Comparison of ENCODE assay signal across 11 cellular contexts in genomic region chr9:96646081-96646991, GRCh38. TPM values are rescaled to one million over a fixed set of nuclear protein-coding genes. Genes with fewer than 3 reads are reported as not detected.
A peak's percentile ranks its signal among the peaks of the same experiment; 100 is the strongest.
DNase-seq lines count a peak whose midpoint lies in the region; ATAC-seq, FAIRE-seq and TF ChIP-seq lines count a peak whose summit lies in the region.
"Had no signal": no experiment of that assay in that cellular context is flagged by ENCODE, and none has a peak within 500 bp of the region (broad histone marks: within the 10 kb centered on the region; RNA-seq: fewer than 3 reads in every experiment).

No MANE protein-coding gene starts in this region.

- peaks cover 0 to 21% (median 3%) of the 10 kb centered on the region in 4 donors for H3K36me3 ChIP-seq in right lobe of liver
- H3K36me3 ChIP-seq in HepG2 (replicated peaks in 1 of 2; ENCODE audit: control insufficient read depth in 1 of 2, insufficient read depth in 2 of 2, low read length in 2 of 2), result peaks cover 3 to 35% of the 10 kb centered on the region in 2 experiments; a peak in 4 of 5 replicates
- peaks cover 20 to 23% of the 10 kb centered on the region in 2 donors for H3K36me3 ChIP-seq in lung (ENCODE audit: control insufficient read depth in 2 of 2, insufficient read depth in 2 of 2, low read length in 2 of 2)

- H4K20me1 ChIP-seq in HepG2 (ENCODE audit: insufficient read depth, low read length), result no peaks in the 10 kb centered on the region

- DNase-seq in right lobe of liver (no peak), HepG2 (ENCODE audit: low spot score) (no peak), amniotic epithelial cell (ENCODE audit: low read depth) (peak; percentile 72), lung (ENCODE audit: low spot score) (no peak), NCI-H146 treated with DMSO at 0.1 percent for 48 hours (lab: John Stamatoyannopoulos, UW; ENCODE audit: unreplicated experiment) (no peak), nucleus accumbens (lab: John Stamatoyannopoulos, UW) (no peak), germinal center (ENCODE audit: low spot score) (no peak)
- DNase-seq: CD4-positive, CD25-positive, alpha-beta regulatory T cell; left colon; NCI-H526 had no signal

- H3K9me3 ChIP-seq in right lobe of liver (no peaks in the 10 kb centered on the region), HepG2 (ENCODE audit: low read length) (no peaks in the 10 kb centered on the region), lung (ENCODE audit: control insufficient read depth in 2 of 2, insufficient read depth in 1 of 2, low read length in 1 of 2) (no peaks in the 10 kb centered on the region)

- intact Hi-C loops in right lobe of liver (cut with DNase I), result no loop called here
- intact Hi-C loops in HepG2 (cut with micrococcal nuclease; ENCODE audit: unreplicated experiment), result no loop called here

- no peaks in the 10 kb centered on the region for H3K79me2 ChIP-seq in HepG2 (ENCODE audit: insufficient read depth, low read length)

- WGBS in right lobe of liver (ENCODE audit: insufficient coverage, low coverage, low lambda C conversion rate, missing lambda C conversion rate), result 64% methylated on average over 12 of the region's 13 CpGs
- WGBS in HepG2 (ENCODE audit: low lambda C conversion rate), result 96% methylated on average over 13 of the region's 13 CpGs
- 34 to 59% methylated on average over 13 of the region's 13 CpGs for WGBS in lung, 2 donors

- no peak for FAIRE-seq in HepG2 (lab: Jason Lieb, UNC)

- H3K4me1 ChIP-seq in right lobe of liver, result no peaks in the 10 kb centered on the region
- peaks cover 17% of the 10 kb centered on the region for H3K4me1 ChIP-seq in HepG2 (ENCODE audit: insufficient read depth, low read length)
- H3K4me1 ChIP-seq in lung (ENCODE audit: control insufficient read depth in 2 of 2, insufficient read depth in 2 of 2, low read length in 2 of 2), result peaks cover 0 to 3% of the 10 kb centered on the region in 2 donors

- BruUV-seq in HepG2 (replicated peaks; lab: Mats Ljungman, UMichigan), result no TSS peak

- no peak overlapping the region for H2AFZ ChIP-seq in HepG2 (ENCODE audit: low read length)

- no peak overlapping the region for H3K4me2 ChIP-seq in HepG2 (ENCODE audit: low read depth, low read length)

- H3K4me3 ChIP-seq in right lobe of liver (no peak overlapping the region), HepG2 (replicated peaks in 1 of 3; ENCODE audit: insufficient read depth in 1 of 3, low read depth in 2 of 3, low read length in 3 of 3) (no peak overlapping the region), lung (no peak overlapping the region)

- in situ Hi-C loops in HepG2 (cut with HindIII; ENCODE audit: extremely low pct_ligation_motif_present, low pct_unique_long_range_greater_than_20kb), result no loop called here

- CTCF ChIA-PET in HepG2 (lab: Yijun Ruan, JAX; ENCODE audit: low intra/inter-chr PET ratio, low total read pairs), result no interaction called here

- H3K27ac ChIP-seq in right lobe of liver, result no peak overlapping the region
- no peak overlapping the region for H3K27ac ChIP-seq in HepG2 (ENCODE audit: extremely low read length, insufficient read depth, low read length)
- peak overlapping the region in 1 of 2 donors; percentile 4 for H3K27ac ChIP-seq in lung (ENCODE audit: low read depth in 1 of 2, low read length in 1 of 2)

- POLR2A ChIA-PET in HepG2 (lab: Yijun Ruan, JAX), result no interaction called here

- no peak for TF ChIP-seq RAD21 in HepG2 (CRISPR knock-in tag; IDR thresholded peaks at IDR 0.05)

- TF ChIP-seq POLR2A in right lobe of liver (IDR thresholded peaks at IDR 0.05) (no peak), HepG2 (IDR thresholded peaks at IDR 0.05; ENCODE audit: insufficient read depth in 1 of 2, low read depth in 2 of 2, low read length in 2 of 2) (no peak)

- no peak overlapping the region for H3K9ac ChIP-seq in HepG2 (ENCODE audit: insufficient read depth, low read depth, low read length)

- no peak for TF ChIP-seq CTCF in right lobe of liver (IDR thresholded peaks at IDR 0.05)
- TF ChIP-seq CTCF in HepG2 (CRISPR knock-in tag; IDR thresholded peaks at IDR 0.05), result no peak
- no peak for TF ChIP-seq CTCF in lung (IDR thresholded peaks at IDR 0.05; ENCODE audit: control extremely low read depth, extremely low read depth)

- H3K27me3 ChIP-seq in right lobe of liver (no peaks in the 10 kb centered on the region), HepG2 (ENCODE audit: control insufficient read depth in 1 of 2, insufficient read depth in 2 of 2, low read length in 2 of 2) (no peaks in the 10 kb centered on the region), lung (ENCODE audit: control insufficient read depth, insufficient read depth) (no peaks in the 10 kb centered on the region)

- TF ChIP-seq EP300 in HepG2 (IDR thresholded peaks at IDR 0.05; ENCODE audit: low read depth in 2 of 2, low read length in 2 of 2), result no peak
- TF ChIP-seq EP300 in HepG2 (CRISPR knock-in tag; IDR thresholded peaks at IDR 0.05; ENCODE audit: borderline replicate concordance), result no peak

- peak; percentile 33 to 60 (median 51) for ATAC-seq in right lobe of liver
- no peak for ATAC-seq in HepG2
- peak; percentile 66 for ATAC-seq in lung (ENCODE audit: insufficient read depth, low FRiP score)
- no peak for ATAC-seq in GM21619 (IDR thresholded peaks at IDR 0.05; ENCODE audit: unreplicated experiment)
- ATAC-seq: left colon had no signal

TF ChIP-seq in HepG2, 621 proteins besides CTCF, POLR2A, EP300 and RAD21 (continues in another document):
- no peak for TF ChIP-seq SKI (IDR thresholded peaks at IDR 0.05; ENCODE audit: partially characterized antibody)
- TF ChIP-seq, protein P1, sequence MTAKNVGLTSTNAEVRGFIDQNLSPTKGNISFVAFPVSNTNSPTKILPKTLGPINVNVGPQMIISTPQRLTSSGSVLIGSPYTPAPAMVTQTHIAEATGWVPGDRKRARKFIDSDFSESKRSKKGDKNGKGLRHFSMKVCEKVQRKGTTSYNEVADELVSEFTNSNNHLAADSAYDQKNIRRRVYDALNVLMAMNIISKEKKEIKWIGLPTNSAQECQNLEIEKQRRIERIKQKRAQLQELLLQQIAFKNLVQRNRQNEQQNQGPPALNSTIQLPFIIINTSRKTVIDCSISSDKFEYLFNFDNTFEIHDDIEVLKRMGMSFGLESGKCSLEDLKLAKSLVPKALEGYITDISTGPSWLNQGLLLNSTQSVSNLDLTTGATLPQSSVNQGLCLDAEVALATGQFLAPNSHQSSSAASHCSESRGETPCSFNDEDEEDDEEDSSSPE (CRISPR knock-in tag; IDR thresholded peaks at IDR 0.05), result no peak
- no peak for TF ChIP-seq YEATS2 (CRISPR knock-in tag; IDR thresholded peaks at IDR 0.05; ENCODE audit: borderline replicate concordance)

RNA-seq across cellular contexts. Expression of gene PRXL2C, which starts 8.8 kb away (rescaled TPM):
- total RNA-seq in right lobe of liver (10 to 100 TPM in 1 of 6 experiments, 1 to 10 TPM in 5; 2.9 to 10.7 (median 5.6) TPM), HepG2 (2016; rRNA removed; fragmentation: Illumina TruSeq; extraction: Trizol) (11.7 and 13.2 TPM in 2 replicates), lung (10 to 100 TPM; 12.8 to 25.3 TPM)
- total RNA-seq in HepG2 (2016; cell fraction: cytosol; rRNA removed; fragmentation: Illumina TruSeq; extraction: Trizol; ENCODE audit: low read depth), result 15.9 and 16.8 TPM in 2 replicates
- 10.6 and 12.1 TPM in 2 replicates for total RNA-seq in HepG2 (2016; cell fraction: insoluble cytoplasmic fraction; rRNA removed; fragmentation: Illumina TruSeq; extraction: Trizol)
- 24.0 and 25.3 TPM in 2 replicates for total RNA-seq in HepG2 (2016; cell fraction: membrane; rRNA removed; fragmentation: Illumina TruSeq; extraction: Trizol)
- total RNA-seq in HepG2 (2016; cell fraction: nucleus; rRNA removed; fragmentation: Illumina TruSeq; extraction: Trizol), result 6.0 and 7.6 TPM in 2 replicates
- polyA plus RNA-seq in HepG2 (2011; rRNA removed) (8.6 and 11.0 TPM in 2 replicates), lung (10 to 100 TPM; 10.2 to 13.6 TPM)
- 5.9 and 7.2 TPM in 2 replicates for polyA plus RNA-seq in HepG2 (2011; cell fraction: cytosol; rRNA removed)
- polyA plus RNA-seq in HepG2 (2011; cell fraction: nucleus; rRNA removed), result 2.4 TPM in 2 replicates
- polyA plus RNA-seq in HepG2 (2012), result 8.8 TPM in 2 replicates
- polyA plus RNA-seq in HepG2 (2016; cell fraction: cytosol; fragmentation: Illumina TruSeq; extraction: Trizol; ENCODE audit: low read depth), result 20.7 and 22.7 TPM in 2 replicates
- polyA plus RNA-seq in HepG2 (2016; cell fraction: insoluble cytoplasmic fraction; fragmentation: Illumina TruSeq; extraction: Trizol; ENCODE audit: low read depth), result 11.9 and 12.8 TPM in 2 replicates
- polyA plus RNA-seq in HepG2 (2016; cell fraction: membrane; fragmentation: Illumina TruSeq; extraction: Trizol; ENCODE audit: low read depth), result 23.2 and 23.8 TPM in 2 replicates
- 9.7 and 12.0 TPM in 2 replicates for polyA plus RNA-seq in HepG2 (2016; cell fraction: nucleus; fragmentation: Illumina TruSeq; extraction: Trizol; ENCODE audit: insufficient read depth, low read depth)
- polyA minus RNA-seq in HepG2 (2011; rRNA and poly(A)+ RNA removed; ENCODE audit: low replicate concordance), result 4.7 and 8.0 TPM in 2 replicates
- polyA minus RNA-seq in HepG2 (2011; cell fraction: cytosol; rRNA and poly(A)+ RNA removed), result 6.9 and 8.5 TPM in 2 replicates
- 3.1 and 3.7 TPM in 2 replicates for polyA minus RNA-seq in HepG2 (2011; cell fraction: nucleus; rRNA and poly(A)+ RNA removed)

RNA-seq across cellular contexts. Expression of gene CDC14B, which starts 26.7 kb away (rescaled TPM):
- 10 to 100 TPM; 13.7 to 38.0 (median 25.7) TPM for total RNA-seq in right lobe of liver
- total RNA-seq in HepG2 (2016; rRNA removed; fragmentation: Illumina TruSeq; extraction: Trizol), result 33.3 and 37.7 TPM in 2 replicates
- 115 and 135 TPM in 2 replicates for total RNA-seq in HepG2 (2016; cell fraction: cytosol; rRNA removed; fragmentation: Illumina TruSeq; extraction: Trizol; ENCODE audit: low read depth)
- 32.0 TPM in 2 replicates for total RNA-seq in HepG2 (2016; cell fraction: insoluble cytoplasmic fraction; rRNA removed; fragmentation: Illumina TruSeq; extraction: Trizol)
- total RNA-seq in HepG2 (2016; cell fraction: membrane; rRNA removed; fragmentation: Illumina TruSeq; extraction: Trizol), result 92.9 and 108 TPM in 2 replicates
- total RNA-seq in HepG2 (2016; cell fraction: nucleus; rRNA removed; fragmentation: Illumina TruSeq; extraction: Trizol), result 28.9 and 39.6 TPM in 2 replicates
- polyA plus RNA-seq in HepG2 (2011; rRNA removed), result 18.2 and 25.8 TPM in 2 replicates
- 17.4 and 18.7 TPM in 2 replicates for polyA plus RNA-seq in HepG2 (2011; cell fraction: cytosol; rRNA removed)
- polyA plus RNA-seq in HepG2 (2011; cell fraction: nucleus; rRNA removed), result 25.0 and 28.4 TPM in 2 replicates
- polyA plus RNA-seq in HepG2 (2012), result 29.7 and 39.7 TPM in 2 replicates
- polyA plus RNA-seq in HepG2 (2016; cell fraction: cytosol; fragmentation: Illumina TruSeq; extraction: Trizol; ENCODE audit: low read depth), result 4.4 and 5.1 TPM in 2 replicates
- polyA plus RNA-seq in HepG2 (2016; cell fraction: insoluble cytoplasmic fraction; fragmentation: Illumina TruSeq; extraction: Trizol; ENCODE audit: low read depth), result 24.1 and 26.7 TPM in 2 replicates
- polyA plus RNA-seq in HepG2 (2016; cell fraction: membrane; fragmentation: Illumina TruSeq; extraction: Trizol; ENCODE audit: low read depth), result 12.9 and 13.7 TPM in 2 replicates
- 32.8 and 35.5 TPM in 2 replicates for polyA plus RNA-seq in HepG2 (2016; cell fraction: nucleus; fragmentation: Illumina TruSeq; extraction: Trizol; ENCODE audit: insufficient read depth, low read depth)
- polyA minus RNA-seq in HepG2 (2011; rRNA and poly(A)+ RNA removed; ENCODE audit: low replicate concordance), result 15.3 and 46.1 TPM in 2 replicates
- 36.8 and 41.4 TPM in 2 replicates for polyA minus RNA-seq in HepG2 (2011; cell fraction: cytosol; rRNA and poly(A)+ RNA removed)
- 47.4 and 54.7 TPM in 2 replicates for polyA minus RNA-seq in HepG2 (2011; cell fraction: nucleus; rRNA and poly(A)+ RNA removed)
- total RNA-seq in lung, result 10 to 100 TPM; 11.5 to 29.8 TPM
- polyA plus RNA-seq in lung, result 1 to 10 TPM; 2.9 to 4.5 TPM

Comparison
In these comparisons a context has a peak if more than half of its experiments do, and no peak if none do; other contexts are left out.
1. ATAC-seq: peak in right lobe of liver (4 of 4) and lung (single experiment); none in HepG2 (single experiment) and GM21619 (single experiment).